ENCODE assay signal across 22 cellular contexts in the genomic region with DNA sequence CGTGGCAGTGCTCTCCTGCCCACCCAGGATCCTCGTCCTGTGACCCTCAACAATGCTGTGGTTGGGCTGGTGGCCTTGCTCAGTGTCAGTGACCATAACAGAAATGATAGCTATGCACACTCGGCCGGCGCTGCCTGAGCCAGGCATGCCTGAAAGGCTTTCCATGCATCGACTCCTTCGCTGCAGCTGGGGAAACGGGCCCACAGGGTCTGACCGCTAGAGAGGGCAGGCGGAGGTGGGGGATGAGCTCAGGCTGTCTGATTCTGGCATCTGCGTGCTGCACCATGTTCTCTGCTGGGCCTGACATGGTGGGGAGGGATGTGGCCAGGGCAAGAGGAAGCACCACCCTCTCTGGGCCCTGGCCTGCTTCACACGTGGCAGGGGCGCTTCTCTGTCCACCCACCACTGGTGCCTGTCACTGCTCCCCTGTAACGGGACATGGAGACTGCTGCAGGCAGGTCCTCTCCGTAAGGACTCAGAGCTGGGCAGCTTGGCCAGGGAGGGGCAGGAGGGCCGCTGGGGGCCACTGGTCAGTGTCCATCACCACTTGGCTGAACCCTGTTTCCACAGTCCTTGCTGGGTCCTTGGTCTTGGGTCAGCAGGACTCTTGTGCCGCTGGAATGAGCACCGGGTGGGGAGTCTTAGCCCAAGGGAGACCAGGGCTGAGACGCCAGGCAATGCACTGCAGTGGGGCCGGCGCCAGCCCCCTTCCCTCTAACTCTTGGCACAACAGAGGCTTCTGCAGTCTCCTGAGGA.
A peak's percentile ranks its signal among the peaks of the same experiment; 100 is the strongest.
DNase-seq lines count a peak whose midpoint lies in the region; ATAC-seq and TF ChIP-seq lines count a peak whose summit lies in the region.
"Had no signal": no experiment of that assay in that cellular context is flagged by ENCODE, and none has a peak within 500 bp of the region (broad histone marks: within the 10 kb centered on the region; RNA-seq: fewer than 3 reads in every experiment).

No MANE protein-coding gene starts in this region.

- H3K23me2 ChIP-seq in H9 (ENCODE audit: insufficient read length, low read depth, low read length, poor library complexity, severe bottlenecking), result no peaks in the 10 kb centered on the region

- no peaks in the 10 kb centered on the region for H3K79me2 ChIP-seq in osteoblast (ENCODE audit: insufficient read depth, low read length)
- no peaks in the 10 kb centered on the region for H3K79me2 ChIP-seq in H9 (ENCODE audit: insufficient read depth, low read length)

- no peak overlapping the region for H4K5ac ChIP-seq in H9 (ENCODE audit: insufficient read length, low read depth, low read length)

- no peak for DNase-seq in central memory CD8-positive, alpha-beta T cell (ENCODE audit: low spot score in 2 of 2)
- DNase-seq in right cardiac atrium (peak; percentile 17 to 64 (median 48)), osteoblast (ENCODE audit: insufficient read length, low spot score, missing footprints) (peak; percentile 65), H9 (no peak), aorta (no peak), OCI-M1 (lab: John Stamatoyannopoulos, UW) (no peak)
- no peak for DNase-seq in activated CD4-positive, CD25-positive, alpha-beta regulatory T cell treated with anti-CD3 and anti-CD28 coated beads, Interleukin-2, amount 50 U/mL, for 72 hours
- DNase-seq: activated B cell treated with CpG ODN at 0.5 μM for 24 hours; activated CD4-positive, alpha-beta memory T cell treated with anti-CD3 and anti-CD28 coated beads for 36 hours; body of pancreas; CD8-positive, alpha-beta T cell; colonic mucosa; MV-4-11; NCI-H187 treated with DMSO at 0.1 percent for 48 hours; NCI-H748 treated with DMSO at 0.1 percent for 48 hours; T-helper 9 cell; uterus had no signal

- no peak overlapping the region for H3K56ac ChIP-seq in H9 (ENCODE audit: insufficient read length, low read depth, low read length)

- no peaks in the 10 kb centered on the region for H3K4me1 ChIP-seq in right cardiac atrium (ENCODE audit: control insufficient read depth, insufficient read depth, low read length)
- no peaks in the 10 kb centered on the region for H3K4me1 ChIP-seq in osteoblast (ENCODE audit: insufficient read depth, low read length)
- no peaks in the 10 kb centered on the region for H3K4me1 ChIP-seq in H9 (ENCODE audit: insufficient read depth, low read length)
- no peaks in the 10 kb centered on the region for H3K4me1 ChIP-seq in aorta (ENCODE audit: control insufficient read depth in 1 of 2, insufficient read depth in 2 of 2, low read length in 2 of 2)
- H3K4me1 ChIP-seq: body of pancreas, colonic mucosa, left lung, suprapubic skin, uterus had no signal

- H3K23ac ChIP-seq in H9 (ENCODE audit: insufficient read length, low read depth, low read length), result no peak overlapping the region

- no peak overlapping the region for H3K9ac ChIP-seq in H9 (ENCODE audit: extremely low read depth, insufficient read length, low read length)

- no peaks in the 10 kb centered on the region for H3K79me1 ChIP-seq in H9 (ENCODE audit: insufficient read depth, low read depth, low read length, poor library complexity, severe bottlenecking)

- no peaks in the 10 kb centered on the region for H3K9me3 Mint-ChIP-seq in central memory CD8-positive, alpha-beta T cell
- no peaks in the 10 kb centered on the region for H3K9me3 Mint-ChIP-seq in H9
- H3K9me3 Mint-ChIP-seq: activated B cell treated with CpG ODN at 0.5 μM for 24 hours; activated CD4-positive, alpha-beta memory T cell treated with anti-CD3 and anti-CD28 coated beads for 36 hours; CD8-positive, alpha-beta T cell had no signal

- no peak overlapping the region for H2BK120ac ChIP-seq in H9 (ENCODE audit: low read depth, low read length, poor library complexity, severe bottlenecking)

- H3K4me3 Mint-ChIP-seq in central memory CD8-positive, alpha-beta T cell, result no peak overlapping the region
- H3K4me3 Mint-ChIP-seq in H9, result no peak overlapping the region
- H3K4me3 Mint-ChIP-seq: activated B cell treated with CpG ODN at 0.5 μM for 24 hours; activated CD4-positive, alpha-beta memory T cell treated with anti-CD3 and anti-CD28 coated beads for 36 hours; CD8-positive, alpha-beta T cell had no signal

- no peak overlapping the region for H4K91ac ChIP-seq in H9 (ENCODE audit: insufficient read length, low read depth, low read length)

- TF ChIP-seq CTCF in osteoblast (IDR thresholded peaks at IDR 0.05; ENCODE audit: extremely low read depth, low read depth, low read length) (no peak), H9 (conservative IDR thresholded peaks at IDR 0.05) (no peak)

- H3K27me3 ChIP-seq in right cardiac atrium (ENCODE audit: control insufficient read depth, insufficient read depth), result no peaks in the 10 kb centered on the region
- H3K27me3 ChIP-seq in osteoblast (ENCODE audit: insufficient read depth, low read length), result no peaks in the 10 kb centered on the region
- no peaks in the 10 kb centered on the region for H3K27me3 ChIP-seq in H9 (ENCODE audit: insufficient read depth, low read length)
- no peaks in the 10 kb centered on the region for H3K27me3 ChIP-seq in aorta (ENCODE audit: control insufficient read depth in 1 of 2, insufficient read depth in 2 of 2, low read length in 1 of 2)
- H3K27me3 ChIP-seq: body of pancreas, colonic mucosa, left lung, neutrophil, suprapubic skin, uterus had no signal

- H3K27ac Mint-ChIP-seq in central memory CD8-positive, alpha-beta T cell (ENCODE audit: low read depth), result peak overlapping the region; percentile 29
- no peak overlapping the region for H3K27ac Mint-ChIP-seq in H9
- H3K27ac Mint-ChIP-seq: activated B cell treated with CpG ODN at 0.5 μM for 24 hours; activated CD4-positive, alpha-beta memory T cell treated with anti-CD3 and anti-CD28 coated beads for 36 hours; CD8-positive, alpha-beta T cell had no signal

- no peak overlapping the region for H2BK5ac ChIP-seq in H9 (ENCODE audit: insufficient read length, low read length)

- H2AFZ ChIP-seq in osteoblast (ENCODE audit: low read length) (no peak overlapping the region), H9 (ENCODE audit: low read length) (no peak overlapping the region)

- H3K4me3 ChIP-seq in right cardiac atrium (ENCODE audit: low read length) (no peak overlapping the region), osteoblast (ENCODE audit: insufficient read depth, low read length) (no peak overlapping the region), aorta (ENCODE audit: low read length in 2 of 2) (no peak overlapping the region)
- H3K4me3 ChIP-seq: body of pancreas, colonic mucosa, left lung, suprapubic skin, uterus had no signal

- H2BK12ac ChIP-seq in H9 (ENCODE audit: insufficient read length, low read depth, low read length), result no peak overlapping the region

- H3K4ac ChIP-seq in H9 (ENCODE audit: low read depth, low read length), result no peak overlapping the region

- no peak overlapping the region for H2BK20ac ChIP-seq in H9 (ENCODE audit: low read depth, low read length, poor library complexity, severe bottlenecking)

- peaks cover 27% of the 10 kb centered on the region for H3K36me3 ChIP-seq in osteoblast (ENCODE audit: insufficient read depth, low read length)
- peaks cover 0 to 24% of the 10 kb centered on the region in 2 donors for H3K36me3 ChIP-seq in aorta (ENCODE audit: control insufficient read depth in 1 of 2, insufficient read depth in 2 of 2, low read length in 1 of 2)
- H3K36me3 ChIP-seq: colonic mucosa, uterus had no signal

- H2BK15ac ChIP-seq in H9 (ENCODE audit: low read depth, low read length), result no peak overlapping the region

- 78% methylated on average over 21 of the region's 21 CpGs for WGBS in right cardiac atrium
- WGBS in H9 (ENCODE audit: extremely low coverage, insufficient read length, low lambda C conversion rate), result no CpG with 5 or more reads among the region's 21 CpGs
- 82 to 83% methylated on average over 21 of the region's 21 CpGs for WGBS in aorta, 2 donors

- H3K27ac ChIP-seq in right cardiac atrium (ENCODE audit: low read length) (peak overlapping the region; percentile 16), osteoblast (ENCODE audit: low read depth, low read length) (no peak overlapping the region), H9 (ENCODE audit: insufficient read length, low read depth, low read length) (no peak overlapping the region), aorta (ENCODE audit: low read depth in 1 of 2, low read length in 2 of 2) (no peak overlapping the region)
- H3K27ac ChIP-seq: body of pancreas, colonic mucosa, left lung, neutrophil, RWPE1, suprapubic skin, uterus had no signal

- no peak overlapping the region for H2AK5ac ChIP-seq in H9 (ENCODE audit: insufficient read length, low read length)

- no peak overlapping the region for H3K18ac ChIP-seq in H9 (ENCODE audit: insufficient read length, low read depth, low read length)

- H3K36me3 Mint-ChIP-seq in central memory CD8-positive, alpha-beta T cell (ENCODE audit: insufficient read depth), result peaks cover 57% of the 10 kb centered on the region
- peaks cover 14 to 37% (median 22%) of the 10 kb centered on the region in 3 experiments for H3K36me3 Mint-ChIP-seq in H9 (ENCODE audit: insufficient read depth in 1 of 3, low read depth in 3 of 3)

- H4K20me1 ChIP-seq in osteoblast (ENCODE audit: insufficient read depth, low read length), result peaks cover 5% of the 10 kb centered on the region
- no peaks in the 10 kb centered on the region for H4K20me1 ChIP-seq in H9 (ENCODE audit: control insufficient read depth, insufficient read depth, insufficient read length)

- H3K4me1 Mint-ChIP-seq in central memory CD8-positive, alpha-beta T cell, result no peaks in the 10 kb centered on the region
- peaks cover 4 to 8% of the 10 kb centered on the region in 2 experiments; a peak in 2 of 4 replicates for H3K4me1 Mint-ChIP-seq in H9

- intact Hi-C loops in right cardiac atrium (cut with DNase I), result no loop called here
- intact Hi-C loops in aorta (cut with DNase I), result no loop called here

- no peak overlapping the region for H3T11ph ChIP-seq in H9 (ENCODE audit: low read length)

- ATAC-seq in central memory CD8-positive, alpha-beta T cell (replicated peaks; ENCODE audit: extremely low read depth, poor library complexity, severe bottlenecking), result no peak
- ATAC-seq in right cardiac atrium (peak in 1 of 2 donors; percentile 9), aorta (ENCODE audit: low FRiP score) (no peak)
- ATAC-seq: body of pancreas; CD8-positive, alpha-beta T cell; HCT116; left lung had no signal

- no peaks in the 10 kb centered on the region for H3K9me3 ChIP-seq in right cardiac atrium (ENCODE audit: control insufficient read depth, low read length)
- no peaks in the 10 kb centered on the region for H3K9me3 ChIP-seq in osteoblast (ENCODE audit: low read depth, low read length)
- no peaks in the 10 kb centered on the region for H3K9me3 ChIP-seq in H9 (ENCODE audit: control insufficient read depth, low read depth, low read length)
- no peaks in the 10 kb centered on the region for H3K9me3 ChIP-seq in aorta (ENCODE audit: control insufficient read depth, low read length)
- H3K9me3 ChIP-seq: body of pancreas, colonic mucosa, left lung, neutrophil, suprapubic skin, uterus had no signal

- H3K27me3 Mint-ChIP-seq in central memory CD8-positive, alpha-beta T cell, result no peaks in the 10 kb centered on the region
- no peaks in the 10 kb centered on the region; the same call in 1 of the 2 replicates for H3K27me3 Mint-ChIP-seq in H9 (ENCODE audit: low read depth)
- H3K27me3 Mint-ChIP-seq: activated B cell treated with CpG ODN at 0.5 μM for 24 hours; activated CD4-positive, alpha-beta memory T cell treated with anti-CD3 and anti-CD28 coated beads for 36 hours had no signal

- H3K14ac ChIP-seq in H9 (ENCODE audit: insufficient read depth, low read length), result no peak overlapping the region

- no peak overlapping the region for H4K8ac ChIP-seq in H9 (replicated peaks; ENCODE audit: insufficient read length, low read depth, low read length)

- no peak overlapping the region for H3K4me2 ChIP-seq in osteoblast (ENCODE audit: insufficient read depth, low read length)
- H3K4me2 ChIP-seq in H9 (ENCODE audit: insufficient read depth, insufficient read length, low read length), result no peak overlapping the region

Comparison
In these comparisons a context has a peak if more than half of its experiments do, and no peak if none do; other contexts are left out.
1. DNase-seq: peak in right cardiac atrium (3 of 3) and osteoblast (single experiment); none in central memory CD8-positive, alpha-beta T cell (0 of 2), H9 (single experiment), activated CD4-positive, CD25-positive, alpha-beta regulatory T cell treated with anti-CD3 and anti-CD28 coated beads, Interleukin-2, amount 50 U/mL, for 72 hours (single experiment), aorta (0 of 2) and OCI-M1 (single experiment).